15 cellular contexts compared by ENCODE assay signal in the genomic region with DNA sequence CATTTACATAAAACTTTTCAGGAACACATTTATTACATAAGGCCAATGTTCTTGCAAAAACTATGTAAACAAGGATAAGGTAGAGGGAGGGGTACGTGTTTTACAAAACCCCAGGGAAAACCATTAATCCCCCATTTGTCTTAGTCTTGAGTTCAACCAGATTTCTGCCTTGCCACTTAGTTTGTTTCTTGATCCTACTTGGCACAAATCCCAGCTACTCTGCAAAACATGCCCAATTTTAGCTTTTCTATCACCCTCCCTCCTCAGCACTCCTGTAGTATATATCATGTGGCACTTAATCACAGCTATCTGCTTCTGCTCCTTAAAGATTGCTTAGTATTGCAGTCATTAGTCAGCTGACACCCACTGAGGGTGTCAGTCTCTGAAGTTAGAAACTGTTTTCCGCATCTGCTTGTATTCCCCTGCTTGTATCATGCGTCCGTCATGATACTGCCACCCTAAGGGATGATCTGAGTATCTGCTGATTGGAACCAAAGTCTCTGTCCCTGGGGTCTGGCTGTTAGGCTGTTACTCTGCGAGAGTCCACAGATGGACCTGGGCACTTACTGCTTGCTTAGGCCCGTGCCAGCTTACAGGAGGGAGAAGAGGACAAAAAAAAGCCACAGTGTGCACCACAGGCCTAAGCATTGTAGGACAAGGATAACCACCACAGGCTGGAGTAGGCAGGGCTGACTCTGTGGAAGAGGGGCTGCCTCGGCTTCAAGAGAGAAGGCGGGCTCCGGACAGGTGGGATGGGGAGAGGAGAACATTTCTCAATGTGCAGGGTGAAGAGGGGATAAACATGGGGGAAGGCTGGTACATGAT.
DNase-seq lines count a peak whose midpoint lies in the region; ATAC-seq and TF ChIP-seq lines count a peak whose summit lies in the region.
"Had no signal": no experiment of that assay in that cellular context is flagged by ENCODE, and none has a peak within 500 bp of the region (broad histone marks: within the 10 kb centered on the region; RNA-seq: fewer than 3 reads in every experiment).

No MANE protein-coding gene starts in this region.

- peaks cover 82% of the 10 kb centered on the region for H3K36me3 ChIP-seq in osteoblast (ENCODE audit: insufficient read depth, low read length)

- no peaks in the 10 kb centered on the region for H3K9me3 ChIP-seq in osteoblast (ENCODE audit: low read depth, low read length)
- H3K9me3 ChIP-seq: BLaER1, transverse colon had no signal

- H3K4me3 ChIP-seq in osteoblast (ENCODE audit: insufficient read depth, low read length) = no peak overlapping the region
- H3K4me3 ChIP-seq: BLaER1, transverse colon had no signal

- no peaks in the 10 kb centered on the region for H4K20me1 ChIP-seq in osteoblast (ENCODE audit: insufficient read depth, low read length)
- H4K20me1 ChIP-seq: BLaER1 had no signal

- H3K27me3 ChIP-seq in osteoblast (ENCODE audit: insufficient read depth, low read length) = no peaks in the 10 kb centered on the region
- H3K27me3 ChIP-seq: BLaER1, transverse colon had no signal

- TF ChIP-seq CTCF in endothelial cell (IDR thresholded peaks at IDR 0.05; ENCODE audit: unreplicated experiment) = no peak
- no peak for TF ChIP-seq CTCF in osteoblast (IDR thresholded peaks at IDR 0.05; ENCODE audit: extremely low read depth, low read depth, low read length)

- H3K4me1 ChIP-seq in osteoblast (ENCODE audit: insufficient read depth, low read length) = peaks cover 3% of the 10 kb centered on the region

- H3K27ac Mint-ChIP-seq in endothelial cell (ENCODE audit: unreplicated experiment) = no peak overlapping the region

- H3K36me3 Mint-ChIP-seq in endothelial cell (ENCODE audit: low read depth, unreplicated experiment) = peaks cover 67% of the 10 kb centered on the region

- H3K9me3 Mint-ChIP-seq in endothelial cell (ENCODE audit: unreplicated experiment) = no peaks in the 10 kb centered on the region

- H3K4me1 Mint-ChIP-seq in endothelial cell (ENCODE audit: unreplicated experiment) = no peaks in the 10 kb centered on the region

- H3K4me3 Mint-ChIP-seq in endothelial cell (ENCODE audit: unreplicated experiment) = peak overlapping the region; percentile 6

- peaks cover 21% of the 10 kb centered on the region for H3K27me3 Mint-ChIP-seq in endothelial cell (ENCODE audit: unreplicated experiment)

- ATAC-seq in HG02763 (IDR thresholded peaks at IDR 0.05; ENCODE audit: unreplicated experiment) = no peak
- no peak for ATAC-seq in HG02870 (IDR thresholded peaks at IDR 0.05; ENCODE audit: unreplicated experiment)

- H3K79me2 ChIP-seq in osteoblast (ENCODE audit: insufficient read depth, low read length) = no peaks in the 10 kb centered on the region

- no peak overlapping the region for H3K4me2 ChIP-seq in osteoblast (ENCODE audit: insufficient read depth, low read length)
- H3K4me2 ChIP-seq: BLaER1, KMS-11 had no signal

- H3K27ac ChIP-seq in osteoblast (ENCODE audit: low read depth, low read length) = no peak overlapping the region
- H3K27ac ChIP-seq: BLaER1, KMS-11 had no signal

- no peak overlapping the region for H2AFZ ChIP-seq in osteoblast (ENCODE audit: low read length)

- DNase-seq in CD1c-positive myeloid dendritic cell (ENCODE audit: extremely low spot score) = peak; percentile 6
- peak; percentile 58 for DNase-seq in NCI-H446 treated with DMSO at 0.1 percent for 48 hours (lab: John Stamatoyannopoulos, UW)
- no peak for DNase-seq in endothelial cell (ENCODE audit: low spot score)
- peak; percentile 75 for DNase-seq in osteoblast (ENCODE audit: insufficient read length, low spot score, missing footprints)
- no peak for DNase-seq in activated CD4-positive, CD25-positive, alpha-beta regulatory T cell treated with anti-CD3 and anti-CD28 coated beads, Interleukin-2, amount 50 U/mL, for 72 hours
- DNase-seq in AG08395 (ENCODE audit: low spot score) = no peak
- DNase-seq: midbrain, NCI-H1930, posterior cingulate gyrus, SHP77, transverse colon had no signal

Comparison
In these comparisons a context has a peak if more than half of its experiments do, and no peak if none do; other contexts are left out.
1. DNase-seq: peak in CD1c-positive myeloid dendritic cell (single experiment), NCI-H446 treated with DMSO at 0.1 percent for 48 hours (single experiment) and osteoblast (single experiment); none in endothelial cell (single experiment), activated CD4-positive, CD25-positive, alpha-beta regulatory T cell treated with anti-CD3 and anti-CD28 coated beads, Interleukin-2, amount 50 U/mL, for 72 hours (single experiment) and AG08395 (single experiment).